ENCODE assay signal across 27 cellular contexts in the genomic region with DNA sequence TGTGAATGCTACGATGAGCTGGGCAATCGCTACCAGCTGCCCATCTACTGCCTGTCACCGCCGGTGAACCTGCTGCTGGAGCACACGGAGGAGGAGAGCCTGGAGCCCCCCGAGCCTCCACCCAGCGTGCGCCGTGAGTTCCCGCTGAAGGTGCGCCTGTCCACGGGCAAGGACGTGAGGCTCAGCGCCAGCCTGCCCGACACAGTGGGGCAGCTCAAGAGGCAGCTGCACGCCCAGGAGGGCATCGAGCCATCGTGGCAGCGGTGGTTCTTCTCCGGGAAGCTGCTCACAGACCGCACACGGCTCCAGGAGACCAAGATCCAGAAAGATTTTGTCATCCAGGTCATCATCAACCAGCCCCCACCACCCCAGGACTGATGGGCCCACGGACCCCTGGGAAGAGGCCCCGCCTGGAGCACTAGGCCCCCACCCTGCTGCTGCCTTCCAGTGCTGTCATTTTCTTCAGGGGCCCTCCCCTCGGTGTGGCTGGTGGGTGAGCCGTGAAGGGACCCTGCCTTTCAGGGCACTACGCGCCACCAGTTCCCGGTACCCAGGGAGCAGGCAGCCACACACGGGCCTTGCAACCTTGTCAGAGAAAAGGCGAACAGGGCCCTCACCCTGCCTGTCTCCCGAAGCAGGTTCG. TPM values are rescaled to one million over a fixed set of nuclear protein-coding genes. Genes with fewer than 3 reads are reported as not detected.
DNase-seq lines count a peak whose midpoint lies in the region; ATAC-seq and TF ChIP-seq lines count a peak whose summit lies in the region.
"Had no signal": no experiment of that assay in that cellular context is flagged by ENCODE, and none has a peak within 500 bp of the region (broad histone marks: within the 10 kb centered on the region; RNA-seq: fewer than 3 reads in every experiment).

No MANE protein-coding gene starts in this region.

- H2BK15ac ChIP-seq in neuronal stem cell (ENCODE audit: low read length) = no peak overlapping the region

- H3K4me2 ChIP-seq in neuronal stem cell (ENCODE audit: insufficient read depth, low read length, poor library complexity, severe bottlenecking) = no peak overlapping the region

- no peak overlapping the region for H2BK12ac ChIP-seq in neuronal stem cell (ENCODE audit: low read length)

- H3K27ac ChIP-seq in heart left ventricle (peak overlapping the region in 7 of 12 donors; percentile 38 to 95 (median 90)), epithelial cell of prostate (peak overlapping the region; percentile 97), neuronal stem cell (replicated peaks; ENCODE audit: low read length) (no peak overlapping the region), temporal lobe (ENCODE audit: low read depth, low read length) (peak overlapping the region; percentile 17)
- H3K27ac ChIP-seq: esophagus muscularis mucosa, prostate gland, sigmoid colon had no signal

- WGBS in heart left ventricle, 4 donors = 92 to 96% (median 94%) methylated on average over 25 to 33 of the region's 33 CpGs
- WGBS in neuronal stem cell (ENCODE audit: extremely low coverage in 2 of 2, insufficient read length in 2 of 2, insufficient replicate concordance in 1 of 2), 2 donors = no CpG with 5 or more reads among the region's 33 CpGs

- DNase-seq in heart left ventricle (peak in 1 of 5 donors; percentile 42), cardiac septum (ENCODE audit: low spot score) (no peak), epithelial cell of prostate (ENCODE audit: low read depth, low spot score) (no peak), neuronal stem cell (ENCODE audit: low spot score) (no peak), A172 (ENCODE audit: low spot score) (no peak), NAMALWA (ENCODE audit: low spot score) (no peak), amniotic stem cell (lab: John Stamatoyannopoulos, UW) (no peak)
- DNase-seq: activated CD4-positive, alpha-beta T cell treated with anti-CD3 and anti-CD28 coated beads, Interleukin-2, amount 50 U/mL, for 1 hour; activated CD4-positive, CD25-positive, alpha-beta regulatory T cell; activated gamma-delta T cell; activated T-cell treated with anti-CD3 and anti-CD28 coated beads, Interleukin-2, amount 50 U/mL, for 24 hours; endodermal cell; foreskin melanocyte; GDM1; Kasumi-1; left colon; naive B cell; sigmoid colon; T-helper 17 cell had no signal

- H3K23ac ChIP-seq in neuronal stem cell (ENCODE audit: low read depth, low read length, poor library complexity) = peak overlapping the region; percentile 44

- H2AFZ ChIP-seq in neuronal stem cell (ENCODE audit: low read length) = no peak overlapping the region

- TF ChIP-seq POLR2A in heart left ventricle (IDR thresholded peaks at IDR 0.05) = no peak

- no peak overlapping the region for H4K8ac ChIP-seq in neuronal stem cell (ENCODE audit: low read depth, low read length)

- H3K9me3 ChIP-seq in heart left ventricle (no peaks in the 10 kb centered on the region), neuronal stem cell (replicated peaks in 1 of 2; ENCODE audit: control insufficient read depth in 2 of 2, insufficient read depth in 1 of 2, low read depth in 1 of 2, low read length in 2 of 2) (no peaks in the 10 kb centered on the region)
- H3K9me3 ChIP-seq: esophagus muscularis mucosa, prostate gland, sigmoid colon had no signal

- H3K18ac ChIP-seq in neuronal stem cell (ENCODE audit: low read length) = no peak overlapping the region

- no peaks in the 10 kb centered on the region for H3K79me1 ChIP-seq in neuronal stem cell (ENCODE audit: low read depth, low read length)

- H3K36me3 ChIP-seq in heart left ventricle (peaks cover 0 to 36% (median 32%) of the 10 kb centered on the region in 9 donors), neuronal stem cell (replicated peaks in 1 of 2; ENCODE audit: control insufficient read depth in 2 of 2, insufficient read depth in 2 of 2, low read length in 2 of 2) (peaks cover 0 to 2% of the 10 kb centered on the region in 2 donors)
- H3K36me3 ChIP-seq: prostate gland had no signal

- H3K4me3 ChIP-seq in heart left ventricle = no peak overlapping the region
- H3K4me3 ChIP-seq in neuronal stem cell (ENCODE audit: low read length in 2 of 2) = peak overlapping the region in 1 of 2 donors; percentile 16
- H3K4me3 ChIP-seq: esophagus muscularis mucosa, prostate gland, sigmoid colon had no signal

- ATAC-seq in heart left ventricle = no peak
- ATAC-seq: HCT116; left colon; stimulated activated effector memory CD8-positive, alpha-beta T cell treated with anti-CD3 and anti-CD28 coated beads, Interleukin-12 subunit alpha, Interleukin-12 subunit beta, amount 100 ng/mL, for 72 hours; T-helper 17 cell had no signal

- H3K27me3 ChIP-seq in heart left ventricle (no peaks in the 10 kb centered on the region), neuronal stem cell (ENCODE audit: control insufficient read depth in 3 of 3, insufficient read depth in 3 of 3, low read depth in 1 of 3, low read length in 3 of 3) (no peaks in the 10 kb centered on the region)
- H3K27me3 ChIP-seq: esophagus muscularis mucosa, sigmoid colon had no signal

- no peak overlapping the region for H2AK5ac ChIP-seq in neuronal stem cell (ENCODE audit: low read depth, low read length)

- H2BK5ac ChIP-seq in neuronal stem cell (ENCODE audit: low read length) = peak overlapping the region; percentile 39

- no peak overlapping the region for H2BK120ac ChIP-seq in neuronal stem cell (ENCODE audit: low read depth, low read length)

- H4K91ac ChIP-seq in neuronal stem cell (ENCODE audit: low read depth, low read length, poor library complexity) = no peak overlapping the region

- H3K9ac ChIP-seq in neuronal stem cell (ENCODE audit: low read depth, low read length, poor library complexity) = no peak overlapping the region

- H3K14ac ChIP-seq in neuronal stem cell (ENCODE audit: low read length) = no peak overlapping the region

- TF ChIP-seq CTCF in heart left ventricle (IDR thresholded peaks at IDR 0.05) = no peak

- peaks cover 0 to 44% (median 19%) of the 10 kb centered on the region in 12 donors for H3K4me1 ChIP-seq in heart left ventricle
- peaks cover 0 to 3% of the 10 kb centered on the region in 2 donors for H3K4me1 ChIP-seq in neuronal stem cell (ENCODE audit: control insufficient read depth in 2 of 2, insufficient read depth in 1 of 2, low read depth in 1 of 2, low read length in 2 of 2)
- H3K4me1 ChIP-seq: prostate gland had no signal

- intact Hi-C loops in heart left ventricle (cut with DNase I) (loop anchor here in 4 of 10 donors (5.0 kb wide), 2 partner anchors 42 to 162 kb away; no protein-coding TSS in a partner anchor), cardiac septum (cut with DNase I) (no loop called here)

- H3K4ac ChIP-seq in neuronal stem cell (ENCODE audit: low read length) = no peak overlapping the region

RNA-seq across cellular contexts. Expression of gene ANKRD2, which starts 2.3 kb away (rescaled TPM):
- total RNA-seq in heart left ventricle (1,000 to 10,000 TPM in 1 of 9 donors, 100 to 1,000 TPM in 6, 10 to 100 TPM in 2; 56.7 to 2,367 (median 517) TPM), cardiac septum (138 TPM), temporal lobe (not detected)
- 100 to 1,000 TPM; 450 to 857 TPM for polyA plus RNA-seq in heart left ventricle
- not detected for polyA plus RNA-seq in neuronal stem cell (2013, experiment 1 of 2)
- polyA plus RNA-seq in neuronal stem cell (2013, experiment 2 of 2) = not detected
- 2.0 and 6.7 TPM in 2 replicates for total RNA-seq in A172 (2014; rRNA removed; shearing (Covaris generic))
- total RNA-seq: endodermal cell, left colon, mesenteric fat pad, subcutaneous adipose tissue, T-helper 17 cell had no signal

RNA-seq across cellular contexts. Expression of gene HOGA1, which starts 13.9 kb away (rescaled TPM):
- total RNA-seq in heart left ventricle (10 to 100 TPM in 8 of 9 donors, 1 to 10 TPM in 1; 7.5 to 82.6 (median 19.2) TPM), cardiac septum (20.4 TPM), temporal lobe (0.25 TPM)
- 10 to 100 TPM; 35.2 to 73.4 TPM for polyA plus RNA-seq in heart left ventricle
- 0.24 TPM for polyA plus RNA-seq in neuronal stem cell (2013, experiment 1 of 2)
- polyA plus RNA-seq in neuronal stem cell (2013, experiment 2 of 2) = 0.24 TPM
- total RNA-seq in A172 (2014; rRNA removed; shearing (Covaris generic)) = 6.3 and 7.7 TPM in 2 replicates
- total RNA-seq: T-helper 17 cell had no signal

RNA-seq across cellular contexts. Expression of gene C10orf62, which starts 19.3 kb away (rescaled TPM):
- 1 to 10 TPM in 2 of 9 donors, under 1 TPM in 7; 0.24 to 2.1 (median 0.58) TPM for total RNA-seq in heart left ventricle
- 1 to 10 TPM; 1.3 to 1.8 TPM for polyA plus RNA-seq in heart left ventricle
- 0.51 TPM for total RNA-seq in cardiac septum
- not detected for polyA plus RNA-seq in neuronal stem cell (2013, experiment 1 of 2)
- not detected for polyA plus RNA-seq in neuronal stem cell (2013, experiment 2 of 2)
- total RNA-seq in temporal lobe = not detected
- total RNA-seq in A172 (2014; rRNA removed; shearing (Covaris generic)) = 0.38 TPM in 1 of 2 replicates, not detected in the other
- total RNA-seq: endodermal cell, left colon, mesenteric fat pad, sigmoid colon, T-helper 17 cell, ureter had no signal
- polyA plus RNA-seq: sigmoid colon had no signal
